ENCODE assay signal across 8 cellular contexts in genomic region chr6:143575440-143575839, GRCh38.
DNase-seq lines count a peak whose midpoint lies in the region; ATAC-seq and TF ChIP-seq lines count a peak whose summit lies in the region.

No MANE protein-coding gene starts in this region.

- H3K4me1 ChIP-seq in mucosa of descending colon (ENCODE audit: low read depth) (no peaks in the 10 kb centered on the region), tibial nerve (peaks cover 0 to 9% (median 0%) of the 10 kb centered on the region in 4 donors)

- H3K27me3 ChIP-seq in tibial nerve, result no peaks in the 10 kb centered on the region

- no peak for TF ChIP-seq POLR2A in tibial nerve (IDR thresholded peaks at IDR 0.05)

- in situ Hi-C loops in Caki2 (cut with HindIII; ENCODE audit: low pct_unique_long_range_greater_than_20kb, low sequenced_read_pairs), result no loop called here

- ATAC-seq in HG03457 (IDR thresholded peaks at IDR 0.05; ENCODE audit: unreplicated experiment) (peak; percentile 87), mucosa of descending colon (peak; percentile 95)
- ATAC-seq in activated CD4-positive, CD25-positive, alpha-beta regulatory T cell treated with anti-CD3 and anti-CD28 coated beads, Interleukin-2, amount 50 U/mL, for 24 hours, result peak; percentile 76 to 78

- DNase-seq in Caki2 (ENCODE audit: low read depth), result peak; percentile 48
- DNase-seq in GM19238 (ENCODE audit: insufficient read length, low spot score), result peak; percentile 45
- peak; percentile 53 for DNase-seq in NCI-H446 treated with DMSO at 0.1 percent for 48 hours (lab: John Stamatoyannopoulos, UW)
- DNase-seq in epithelial cell of esophagus (ENCODE audit: low read depth), result peak; percentile 84
- peak in 1 of 3 donors; percentile 64 for DNase-seq in mucosa of descending colon
- DNase-seq in tibial nerve (ENCODE audit: low spot score in 2 of 2), result peak in 1 of 2 donors; percentile 65

- 0 to 15% methylated on average over 5 of the region's 5 CpGs for WGBS in tibial nerve, 2 donors

- H3K27ac ChIP-seq in tibial nerve, result no peak overlapping the region

- H3K4me3 ChIP-seq in epithelial cell of esophagus (ENCODE audit: low read length) (no peak overlapping the region), mucosa of descending colon (no peak overlapping the region), tibial nerve (no peak overlapping the region)

- no peaks in the 10 kb centered on the region for H3K9me3 ChIP-seq in mucosa of descending colon
- H3K9me3 ChIP-seq in tibial nerve, result no peaks in the 10 kb centered on the region

- TF ChIP-seq CTCF in epithelial cell of esophagus (IDR thresholded peaks at IDR 0.05; ENCODE audit: insufficient read depth, low read depth, low read length, missing control alignments), result peak; percentile 95
- TF ChIP-seq CTCF in mucosa of descending colon (IDR thresholded peaks at IDR 0.05), result peak; percentile 79
- peak; percentile 83 to 91 (median 87) for TF ChIP-seq CTCF in tibial nerve (IDR thresholded peaks at IDR 0.05)

- H3K36me3 ChIP-seq in mucosa of descending colon (ENCODE audit: low read depth), result no peaks in the 10 kb centered on the region
- no peaks in the 10 kb centered on the region for H3K36me3 ChIP-seq in tibial nerve

- intact Hi-C loops in mucosa of descending colon (cut with DNase I, micrococcal nuclease), result no loop called here

- peak in 1 of 2 donors; percentile 23 for TF ChIP-seq EP300 in tibial nerve (IDR thresholded peaks at IDR 0.05)
